In the genomic region with DNA sequence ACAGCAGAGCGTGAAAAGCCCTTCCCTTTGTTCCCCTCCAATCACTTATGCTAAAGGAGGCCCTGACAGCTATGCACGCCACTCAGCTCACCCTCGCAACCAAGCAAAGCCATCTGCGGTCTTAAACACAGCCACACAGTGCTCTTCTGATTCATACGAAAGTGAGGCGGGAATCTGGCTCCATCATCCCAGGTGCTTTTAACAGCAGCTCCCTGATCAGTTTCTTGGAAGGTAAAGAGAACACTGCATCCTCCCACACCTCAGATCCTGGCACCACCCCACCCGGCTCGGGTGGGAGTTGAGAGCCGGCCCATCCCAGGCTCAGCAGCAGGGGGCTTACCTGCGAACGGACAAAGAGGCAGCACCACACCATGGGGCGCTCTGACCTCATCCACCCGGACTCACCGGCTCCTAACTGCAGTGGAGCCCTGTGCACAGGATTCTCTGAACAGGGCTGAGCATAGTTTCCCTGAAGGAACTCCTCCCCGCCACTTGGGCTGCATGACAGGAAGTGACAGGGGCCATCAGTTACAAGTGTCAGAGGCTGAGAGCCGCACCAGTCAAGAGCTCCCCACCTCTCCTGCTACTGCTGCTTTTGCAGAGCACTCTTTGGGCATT, we compare ENCODE assay signal across 8 cellular contexts.
DNase-seq lines count a peak whose midpoint lies in the region; ATAC-seq and TF ChIP-seq lines count a peak whose summit lies in the region.

No MANE protein-coding gene starts in this region.

- H3K9me3 ChIP-seq in OCI-LY7 (ENCODE audit: low read length) = no peaks in the 10 kb centered on the region

- BruUV-seq in OCI-LY7 (replicated peaks; lab: Mats Ljungman, UMichigan) = no TSS peak

- H3K27ac ChIP-seq in OCI-LY7 (ENCODE audit: low read depth, low read length, poor library complexity, severe bottlenecking) = peak overlapping the region; percentile 97

- H3K4me2 ChIP-seq in OCI-LY7 (ENCODE audit: low read length) = peak overlapping the region; percentile 99

- CTCF ChIA-PET in OCI-LY7 (lab: Charles Lee; ENCODE audit: unreplicated experiment) = interaction anchor here (0.6 to 1.6 kb wide), 4 partner anchors 10 to 115 kb away, joined by 3 to 6 read pairs (median 4); no protein-coding TSS in a partner anchor

- H3K4me3 ChIP-seq in OCI-LY7 (ENCODE audit: low read depth, low read length, poor library complexity, severe bottlenecking) = peak overlapping the region; percentile 73

- TF ChIP-seq CTCF in OCI-LY7 (conservative IDR thresholded peaks at IDR 0.05; ENCODE audit: low read length) = peak; percentile 55
- TF ChIP-seq CTCF in type B pancreatic cell (conservative IDR thresholded peaks at IDR 0.05) = no peak

- H3K36me3 Mint-ChIP-seq in natural killer cell treated with Interleukin-12 subunit alpha and Interleukin-12 subunit beta and Interleukin-15 and Interleukin-18, amount 100 ng/mL, for 72 hours = no peaks in the 10 kb centered on the region
- no peaks in the 10 kb centered on the region for H3K36me3 Mint-ChIP-seq in type B pancreatic cell

- intact Hi-C loops in OCI-LY7 (cut with micrococcal nuclease; ENCODE audit: unreplicated experiment) = loop anchor here (2.0 to 5.0 kb wide), 5 partner anchors 59 to 213 kb away; no protein-coding TSS in a partner anchor

- H3K4me1 Mint-ChIP-seq in natural killer cell treated with Interleukin-12 subunit alpha and Interleukin-12 subunit beta and Interleukin-15 and Interleukin-18, amount 100 ng/mL, for 72 hours (ENCODE audit: low read depth in 2 of 2) = peaks cover 46 to 68% of the 10 kb centered on the region in 2 donors
- peaks cover 25% of the 10 kb centered on the region for H3K4me1 Mint-ChIP-seq in type B pancreatic cell (ENCODE audit: unreplicated experiment)

- H2AFZ ChIP-seq in OCI-LY7 (ENCODE audit: low read length) = peak overlapping the region; percentile 38; the same call in 1 of the 2 replicates

- H3K27ac Mint-ChIP-seq in natural killer cell treated with Interleukin-12 subunit alpha and Interleukin-12 subunit beta and Interleukin-15 and Interleukin-18, amount 100 ng/mL, for 72 hours = peak overlapping the region; percentile 63 to 84
- H3K27ac Mint-ChIP-seq in type B pancreatic cell = no peak overlapping the region

- peaks cover 39% of the 10 kb centered on the region for H3K79me2 ChIP-seq in OCI-LY7 (ENCODE audit: insufficient read depth, low read depth, low read length)

- POLR2A ChIA-PET in OCI-LY7 (lab: Charles Lee) = interaction anchor here (0.6 to 4.7 kb wide), 15 partner anchors 13 to 281 kb away, joined by 3 to 45 read pairs (median 5); no protein-coding TSS in a partner anchor

- no peaks in the 10 kb centered on the region for H4K20me1 ChIP-seq in OCI-LY7 (ENCODE audit: insufficient read depth, low read length)

- peaks cover 7% of the 10 kb centered on the region; the same call in 1 of the 2 replicates for H3K36me3 ChIP-seq in OCI-LY7 (ENCODE audit: insufficient read depth, low read length)

- ATAC-seq in GM18508 (IDR thresholded peaks at IDR 0.05; ENCODE audit: insufficient read depth, unreplicated experiment) (peak; percentile 34), HG02938 (IDR thresholded peaks at IDR 0.05; ENCODE audit: unreplicated experiment) (peak; percentile 50), GM18870 (IDR thresholded peaks at IDR 0.05; ENCODE audit: unreplicated experiment) (no peak)
- peak; percentile 92 to 93 for ATAC-seq in natural killer cell treated with Interleukin-12 subunit alpha and Interleukin-12 subunit beta and Interleukin-15 and Interleukin-18, amount 100 ng/mL, for 72 hours

- peak; percentile 85 for DNase-seq in OCI-LY7 (ENCODE audit: low spot score)
- DNase-seq in activated gamma-delta T cell treated with anti-CD3 and anti-CD28 coated beads, Interleukin-2, amount 50 U/mL, for 16 hours (ENCODE audit: low read depth) = peak; percentile 49
- DNase-seq in natural killer cell treated with Interleukin-12 subunit alpha and Interleukin-12 subunit beta and Interleukin-15 and Interleukin-18, amount 100 ng/mL, for 72 hours (ENCODE audit: low spot score) = peak; percentile 78
- DNase-seq in type B pancreatic cell (ENCODE audit: extremely low spot score, unreplicated experiment) = no peak
- no peak for DNase-seq in putamen (ENCODE audit: low spot score)

- H3K4me1 ChIP-seq in OCI-LY7 (ENCODE audit: insufficient read depth, low read length, poor library complexity, severe bottlenecking) = peaks cover 66% of the 10 kb centered on the region

- no peaks in the 10 kb centered on the region for H3K9me3 Mint-ChIP-seq in natural killer cell treated with Interleukin-12 subunit alpha and Interleukin-12 subunit beta and Interleukin-15 and Interleukin-18, amount 100 ng/mL, for 72 hours
- peaks cover 5% of the 10 kb centered on the region for H3K9me3 Mint-ChIP-seq in type B pancreatic cell

- H3K4me3 Mint-ChIP-seq in natural killer cell treated with Interleukin-12 subunit alpha and Interleukin-12 subunit beta and Interleukin-15 and Interleukin-18, amount 100 ng/mL, for 72 hours = peak overlapping the region; percentile 88
- H3K4me3 Mint-ChIP-seq in type B pancreatic cell = peak overlapping the region; percentile 10

- no peaks in the 10 kb centered on the region for H3K27me3 Mint-ChIP-seq in natural killer cell treated with Interleukin-12 subunit alpha and Interleukin-12 subunit beta and Interleukin-15 and Interleukin-18, amount 100 ng/mL, for 72 hours
- no peaks in the 10 kb centered on the region for H3K27me3 Mint-ChIP-seq in type B pancreatic cell

- H3K9me2 ChIP-seq in OCI-LY7 (ENCODE audit: insufficient read depth, low read length) = no peaks in the 10 kb centered on the region

Comparison
In these comparisons a context has a peak if more than half of its experiments do, and no peak if none do; other contexts are left out.
1. DNase-seq: peak in OCI-LY7 (single experiment), activated gamma-delta T cell treated with anti-CD3 and anti-CD28 coated beads, Interleukin-2, amount 50 U/mL, for 16 hours (single experiment) and natural killer cell treated with Interleukin-12 subunit alpha and Interleukin-12 subunit beta and Interleukin-15 and Interleukin-18, amount 100 ng/mL, for 72 hours (single experiment); none in type B pancreatic cell (single experiment) and putamen (single experiment).